In genomic region chr19:8366961-8367326, GRCh38 we compare ENCODE assay signal across 11 cellular contexts. TPM values are rescaled to one million over a fixed set of nuclear protein-coding genes. Genes with fewer than 3 reads are reported as not detected.
A peak's percentile ranks its signal among the peaks of the same experiment; 100 is the strongest.
DNase-seq lines count a peak whose midpoint lies in the region; ATAC-seq, FAIRE-seq and TF ChIP-seq lines count a peak whose summit lies in the region.
"Had no signal": no experiment of that assay in that cellular context is flagged by ENCODE, and none has a peak within 500 bp of the region (broad histone marks: within the 10 kb centered on the region; RNA-seq: fewer than 3 reads in every experiment).

No MANE protein-coding gene starts in this region.

- H3K9ac ChIP-seq in GM23248, result no peak overlapping the region
- no peak overlapping the region for H3K9ac ChIP-seq in astrocyte (ENCODE audit: low read length)

- H3K9me3 Mint-ChIP-seq in astrocyte (ENCODE audit: unreplicated experiment), result peaks cover 2% of the 10 kb centered on the region
- H3K9me3 Mint-ChIP-seq: central memory CD8-positive, alpha-beta T cell had no signal

- no peaks in the 10 kb centered on the region for H3K9me2 ChIP-seq in GM23248 (ENCODE audit: insufficient read depth)

- peaks cover 26% of the 10 kb centered on the region for H3K36me3 Mint-ChIP-seq in astrocyte (ENCODE audit: low read depth, unreplicated experiment)

- no peak for FAIRE-seq in astrocyte (lab: Jason Lieb, UNC)

- in situ Hi-C loops in GM23248 (cut with MboI), result no loop called here

- H3K36me3 ChIP-seq in GM23248 (ENCODE audit: low read depth), result no peaks in the 10 kb centered on the region
- H3K36me3 ChIP-seq in astrocyte (ENCODE audit: insufficient read depth, low read length), result no peaks in the 10 kb centered on the region

- TF ChIP-seq CTCF in astrocyte (IDR thresholded peaks at IDR 0.05; ENCODE audit: insufficient read depth, low read depth, low read length), result no peak

- H3K4me1 ChIP-seq in GM23248 (ENCODE audit: insufficient read depth), result peaks cover 28% of the 10 kb centered on the region
- H3K4me1 ChIP-seq in astrocyte (ENCODE audit: insufficient read depth, low read length), result peaks cover 30% of the 10 kb centered on the region

- intact Hi-C loops in left ventricle myocardium superior (cut with micrococcal nuclease), result no loop called here

- H3K27ac Mint-ChIP-seq in astrocyte (ENCODE audit: unreplicated experiment), result peak overlapping the region; percentile 93

- H3K27ac ChIP-seq in GM23248 (no peak overlapping the region), astrocyte (ENCODE audit: low read depth, low read length) (no peak overlapping the region)
- H3K27ac ChIP-seq: HL-60 had no signal

- H3F3A ChIP-seq in GM23248 (ENCODE audit: insufficient read depth), result peaks cover 39% of the 10 kb centered on the region

- peak overlapping the region; percentile 53 for H3K4me3 ChIP-seq in GM23248
- H3K4me3 ChIP-seq in astrocyte (ENCODE audit: insufficient read depth, low read depth, low read length), result no peak overlapping the region
- H3K4me3 ChIP-seq in skeletal muscle cell (ENCODE audit: low read depth, low read length), result peak overlapping the region; percentile 3

- H3K79me2 ChIP-seq in GM23248 (ENCODE audit: insufficient read depth) (peaks cover 7% of the 10 kb centered on the region; the same call in 1 of the 2 replicates), astrocyte (ENCODE audit: insufficient read depth, low read length) (no peaks in the 10 kb centered on the region)

- WGBS in GM23248 (ENCODE audit: low coverage in 1 of 2, low lambda C conversion rate in 2 of 2, missing lambda C conversion rate in 2 of 2), 2 experiments, result 18 to 28% methylated on average over 9 to 13 of the region's 13 CpGs

- H3K4me2 ChIP-seq in GM23248 (ENCODE audit: unreplicated experiment) (peak overlapping the region; percentile 66), astrocyte (ENCODE audit: low read length) (peak overlapping the region; percentile 80)

- DNase-seq in GM23248 (peak; percentile 40), astrocyte (ENCODE audit: low read depth) (peak; percentile 23), left ventricle myocardium superior (no peak), skeletal muscle cell (ENCODE audit: low read depth) (no peak), NOMO-1 (lab: John Stamatoyannopoulos, UW; ENCODE audit: unreplicated experiment in 2 of 2) (no peak), NCI-H2196 treated with DMSO at 0.1 percent for 48 hours (lab: John Stamatoyannopoulos, UW; ENCODE audit: unreplicated experiment) (no peak)
- DNase-seq: activated CD4-positive, alpha-beta T cell treated with anti-CD3 and anti-CD28 coated beads for 1 hour had no signal

- peaks cover 30% of the 10 kb centered on the region for H3K4me1 Mint-ChIP-seq in astrocyte (ENCODE audit: low read depth, unreplicated experiment)

- no peaks in the 10 kb centered on the region for H3K27me3 ChIP-seq in GM23248 (replicated peaks; ENCODE audit: insufficient read depth)
- H3K27me3 ChIP-seq in astrocyte (ENCODE audit: insufficient read depth, low read length), result peaks cover 6% of the 10 kb centered on the region

- H3K4me3 Mint-ChIP-seq in astrocyte (ENCODE audit: unreplicated experiment), result peak overlapping the region; percentile 85
- H3K4me3 Mint-ChIP-seq: central memory CD8-positive, alpha-beta T cell had no signal

- H3K27me3 Mint-ChIP-seq in astrocyte (ENCODE audit: low read depth, unreplicated experiment), result no peaks in the 10 kb centered on the region

- no peaks in the 10 kb centered on the region for H3K9me3 ChIP-seq in GM23248 (ENCODE audit: low read depth)
- no peaks in the 10 kb centered on the region for H3K9me3 ChIP-seq in astrocyte (ENCODE audit: insufficient read depth, low read depth, low read length)

- no peak overlapping the region for H2AFZ ChIP-seq in GM23248
- H2AFZ ChIP-seq in astrocyte (ENCODE audit: low read depth, low read length), result no peak overlapping the region

- ATAC-seq in left ventricle myocardium superior (peak; percentile 16), HG02798 (IDR thresholded peaks at IDR 0.05; ENCODE audit: poor library complexity, unreplicated experiment) (no peak), HG03521 (IDR thresholded peaks at IDR 0.05; ENCODE audit: unreplicated experiment) (no peak)

- H4K20me1 ChIP-seq in GM23248 (ENCODE audit: insufficient read depth) (no peaks in the 10 kb centered on the region), astrocyte (ENCODE audit: insufficient read depth, low read length) (peaks cover 23% of the 10 kb centered on the region)

RNA-seq across cellular contexts. Expression of gene ANGPTL4, which starts 3.0 kb away (rescaled TPM):
- total RNA-seq in GM23248 (2014; rRNA removed; shearing (Covaris generic)), result 11.4 and 13.1 TPM in 2 replicates
- 37.9 and 39.9 TPM in 2 replicates for polyA plus RNA-seq in GM23248 (2016; fragmentation: Nextera tagmentation; extraction: Ambion mirVana)
- total RNA-seq in astrocyte, result 110 and 115 TPM in 2 replicates
- total RNA-seq in left ventricle myocardium superior, result 11.7 TPM

RNA-seq across cellular contexts. Expression of gene RAB11B, which starts 23.2 kb away (rescaled TPM):
- 10.4 and 13.3 TPM in 2 replicates for total RNA-seq in GM23248 (2014; rRNA removed; shearing (Covaris generic))
- polyA plus RNA-seq in GM23248 (2016; fragmentation: Nextera tagmentation; extraction: Ambion mirVana), result 84.9 and 85.9 TPM in 2 replicates
- total RNA-seq in astrocyte (85.2 and 89.1 TPM in 2 replicates), left ventricle myocardium superior (162 TPM)

RNA-seq across cellular contexts. Expression of gene KANK3, which starts 23.9 kb away (rescaled TPM):
- 0.11 and 0.63 TPM in 2 replicates for total RNA-seq in GM23248 (2014; rRNA removed; shearing (Covaris generic))
- polyA plus RNA-seq in GM23248 (2016; fragmentation: Nextera tagmentation; extraction: Ambion mirVana), result not detected in 2 replicates
- 0.94 and 2.9 TPM in 2 replicates for total RNA-seq in astrocyte
- total RNA-seq in left ventricle myocardium superior, result 22.8 TPM

RNA-seq across cellular contexts. Expression of gene RPS28, which starts 45.6 kb away (rescaled TPM):
- 116 and 235 TPM in 2 replicates for total RNA-seq in GM23248 (2014; rRNA removed; shearing (Covaris generic))
- 580 and 587 TPM in 2 replicates for polyA plus RNA-seq in GM23248 (2016; fragmentation: Nextera tagmentation; extraction: Ambion mirVana)
- total RNA-seq in astrocyte, result 1,111 and 1,198 TPM in 2 replicates
- 1,189 TPM for total RNA-seq in left ventricle myocardium superior

RNA-seq across cellular contexts. Expression of gene NDUFA7, which starts 45.8 kb away (rescaled TPM):
- total RNA-seq in GM23248 (2014; rRNA removed; shearing (Covaris generic)), result 17.6 and 30.7 TPM in 2 replicates
- polyA plus RNA-seq in GM23248 (2016; fragmentation: Nextera tagmentation; extraction: Ambion mirVana), result 105 and 108 TPM in 2 replicates
- total RNA-seq in astrocyte, result 45.4 and 49.3 TPM in 2 replicates
- 134 TPM for total RNA-seq in left ventricle myocardium superior

Comparison
In these comparisons a context has a peak if more than half of its experiments do, and no peak if none do; other contexts are left out.
1. DNase-seq: peak in GM23248 (single experiment) and astrocyte (single experiment); none in left ventricle myocardium superior (single experiment), skeletal muscle cell (single experiment), NOMO-1 (0 of 2) and NCI-H2196 treated with DMSO at 0.1 percent for 48 hours (single experiment).